Comparison of ENCODE assay signal across 22 cellular contexts in genomic region chr18:79899609-79900435, GRCh38. TPM values are rescaled to one million over a fixed set of nuclear protein-coding genes. Genes with fewer than 3 reads are reported as not detected.
A peak's percentile ranks its signal among the peaks of the same experiment; 100 is the strongest.
DNase-seq lines count a peak whose midpoint lies in the region; ATAC-seq and TF ChIP-seq lines count a peak whose summit lies in the region.
"Had no signal": no experiment of that assay in that cellular context is flagged by ENCODE, and none has a peak within 500 bp of the region (broad histone marks: within the 10 kb centered on the region; RNA-seq: fewer than 3 reads in every experiment).

No MANE protein-coding gene starts in this region.

- no peaks in the 10 kb centered on the region for H3K4me1 Mint-ChIP-seq in stimulated activated naive CD8-positive, alpha-beta T cell treated with anti-CD3 and anti-CD28 coated beads, Interleukin-15, amount 100 ng/mL, for 72 hours
- H3K4me1 Mint-ChIP-seq in osteocyte (ENCODE audit: unreplicated experiment), result no peaks in the 10 kb centered on the region
- H3K4me1 Mint-ChIP-seq: activated naive CD8-positive, alpha-beta T cell treated with anti-CD3 and anti-CD28 coated beads, Interleukin-2, amount 10 ng/mL, durations not matched to agents 7 days and 5 days; nephron had no signal

- peaks cover 28 to 37% of the 10 kb centered on the region in 2 donors for H3K9me3 Mint-ChIP-seq in stimulated activated naive CD8-positive, alpha-beta T cell treated with anti-CD3 and anti-CD28 coated beads, Interleukin-15, amount 100 ng/mL, for 72 hours
- H3K9me3 Mint-ChIP-seq in osteocyte (ENCODE audit: unreplicated experiment), result peaks cover 25% of the 10 kb centered on the region

- DNase-seq in stimulated activated naive CD8-positive, alpha-beta T cell treated with anti-CD3 and anti-CD28 coated beads, Interleukin-15, amount 100 ng/mL, for 72 hours, result no peak
- no peak for DNase-seq in stimulated activated naive CD8-positive, alpha-beta T cell treated with anti-CD3 and anti-CD28 coated beads, Interleukin-15, Interleukin-2, amounts not matched to agents 100 U/mL and 50 U/mL, for 24 hours
- DNase-seq in islet precursor cell, result peak; percentile 34
- DNase-seq in osteocyte (ENCODE audit: extremely low spot score, unreplicated experiment), result peak; percentile 84
- DNase-seq in hypothalamus (lab: John Stamatoyannopoulos, UW), result no peak
- DNase-seq in EL, result no peak
- DNase-seq in cerebellar cortex (ENCODE audit: low spot score), result no peak
- DNase-seq: activated CD4-positive, CD25-positive, alpha-beta regulatory T cell treated with anti-CD3 and anti-CD28 coated beads, Interleukin-2, amount 50 U/mL, for 72 hours; Calu3; effector CD4-positive, alpha-beta T cell; KG1; kidney glomerular epithelial cell; midbrain; NCI-H1694; NCI-H774; SHP77 treated with DMSO at 0.1 percent for 48 hours; stimulated activated CD4-positive, alpha-beta T cell treated with anti-CD3 and anti-CD28 coated beads, Interleukin-4, amount 100 ng/mL, for 1 hour; SW 1271 had no signal

- H3K27me3 Mint-ChIP-seq in stimulated activated naive CD8-positive, alpha-beta T cell treated with anti-CD3 and anti-CD28 coated beads, Interleukin-15, amount 100 ng/mL, for 72 hours, result no peaks in the 10 kb centered on the region
- H3K27me3 Mint-ChIP-seq in osteocyte (ENCODE audit: unreplicated experiment), result no peaks in the 10 kb centered on the region

- peak; percentile 25 for ATAC-seq in stimulated activated naive CD8-positive, alpha-beta T cell treated with anti-CD3 and anti-CD28 coated beads, Interleukin-15, amount 100 ng/mL, for 72 hours
- ATAC-seq in stimulated activated naive CD8-positive, alpha-beta T cell treated with anti-CD3 and anti-CD28 coated beads, Interleukin-15, Interleukin-2, amounts not matched to agents 100 U/mL and 50 U/mL, for 24 hours, result no peak
- ATAC-seq in GM21381 (IDR thresholded peaks at IDR 0.05; ENCODE audit: unreplicated experiment), result no peak
- ATAC-seq: gastrocnemius medialis had no signal

- TF ChIP-seq CTCF in osteocyte (IDR thresholded peaks at IDR 0.05), result no peak

- H3K4me3 Mint-ChIP-seq in stimulated activated naive CD8-positive, alpha-beta T cell treated with anti-CD3 and anti-CD28 coated beads, Interleukin-15, amount 100 ng/mL, for 72 hours, result no peak overlapping the region
- no peak overlapping the region for H3K4me3 Mint-ChIP-seq in osteocyte (ENCODE audit: unreplicated experiment)
- H3K4me3 Mint-ChIP-seq: activated naive CD8-positive, alpha-beta T cell treated with anti-CD3 and anti-CD28 coated beads, Interleukin-2, amount 10 ng/mL, durations not matched to agents 7 days and 5 days; nephron had no signal

- H3K36me3 Mint-ChIP-seq in osteocyte (ENCODE audit: unreplicated experiment), result peaks cover 35% of the 10 kb centered on the region

- no peak overlapping the region for H3K27ac Mint-ChIP-seq in stimulated activated naive CD8-positive, alpha-beta T cell treated with anti-CD3 and anti-CD28 coated beads, Interleukin-15, amount 100 ng/mL, for 72 hours
- no peak overlapping the region for H3K27ac Mint-ChIP-seq in osteocyte (ENCODE audit: unreplicated experiment)
- H3K27ac Mint-ChIP-seq: activated naive CD8-positive, alpha-beta T cell treated with anti-CD3 and anti-CD28 coated beads, Interleukin-2, amount 10 ng/mL, durations not matched to agents 7 days and 5 days; nephron had no signal

RNA-seq across cellular contexts. Expression of gene SLC66A2, which starts 51.6 kb away (rescaled TPM):
- 35.1 and 38.6 TPM in 2 replicates for total RNA-seq in osteocyte

Comparison
In these comparisons a context has a peak if more than half of its experiments do, and no peak if none do; other contexts are left out.
1. DNase-seq: peak in islet precursor cell (single experiment) and osteocyte (single experiment); none in stimulated activated naive CD8-positive, alpha-beta T cell treated with anti-CD3 and anti-CD28 coated beads, Interleukin-15, amount 100 ng/mL, for 72 hours (0 of 2), stimulated activated naive CD8-positive, alpha-beta T cell treated with anti-CD3 and anti-CD28 coated beads, Interleukin-15, Interleukin-2, amounts not matched to agents 100 U/mL and 50 U/mL, for 24 hours (single experiment), hypothalamus (0 of 51), EL (single experiment) and cerebellar cortex (single experiment).